Comparison of ENCODE assay signal across 15 cellular contexts in the genomic region with DNA sequence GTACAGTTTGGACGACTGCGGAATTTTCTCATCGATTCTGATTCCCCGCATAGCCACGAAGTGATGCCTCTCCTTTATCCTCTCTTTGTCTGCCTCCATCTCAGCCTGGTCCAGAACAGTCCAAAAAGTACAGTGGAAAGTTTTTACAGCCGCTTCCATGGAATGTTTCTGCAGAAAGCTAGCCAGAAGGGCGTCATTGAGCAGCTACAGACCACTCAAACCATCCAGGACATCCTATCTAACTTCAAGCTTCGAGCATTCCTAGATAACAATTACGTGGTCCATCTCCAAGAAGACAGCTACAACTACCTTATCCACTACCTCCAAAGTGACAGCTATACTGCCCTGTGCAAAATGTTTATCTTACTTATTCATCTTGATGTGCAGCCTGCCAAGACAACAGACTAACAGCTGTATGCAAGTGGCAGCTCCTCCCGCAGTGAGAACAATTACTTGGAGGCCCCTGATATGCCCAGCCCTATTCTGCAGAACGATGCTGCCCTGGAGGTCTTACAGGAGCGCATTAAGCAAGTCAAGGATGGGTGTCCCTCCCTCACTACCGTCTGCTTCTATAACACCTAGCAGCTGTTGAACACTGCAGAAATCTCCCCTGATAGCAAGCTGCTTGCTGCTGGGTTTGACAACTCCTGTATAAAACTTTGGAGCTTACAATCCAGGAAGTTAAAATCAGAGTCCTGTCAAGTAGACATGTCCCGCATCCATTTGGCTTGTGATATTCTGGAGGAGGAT. TPM values are rescaled to one million over a fixed set of nuclear protein-coding genes. Genes with fewer than 3 reads are reported as not detected.
DNase-seq lines count a peak whose midpoint lies in the region; ATAC-seq, FAIRE-seq and TF ChIP-seq lines count a peak whose summit lies in the region.
"Had no signal": no experiment of that assay in that cellular context is flagged by ENCODE, and none has a peak within 500 bp of the region (broad histone marks: within the 10 kb centered on the region; RNA-seq: fewer than 3 reads in every experiment).

No MANE protein-coding gene starts in this region.

- H3K4me1 Mint-ChIP-seq in stimulated activated naive CD8-positive, alpha-beta T cell treated with anti-CD3 and anti-CD28 coated beads, Interleukin-15, Interleukin-2, amounts not matched to agents 100 ng/mL and 50 ng/mL, for 24 hours (ENCODE audit: low read depth) = peaks cover 82% of the 10 kb centered on the region
- peaks cover 45% of the 10 kb centered on the region for H3K4me1 Mint-ChIP-seq in activated naive CD8-positive, alpha-beta T cell treated with anti-CD3 and anti-CD28 coated beads for 36 hours
- H3K4me1 Mint-ChIP-seq in immature natural killer cell = peaks cover 85 to 94% of the 10 kb centered on the region in 2 donors
- H3K4me1 Mint-ChIP-seq: stimulated activated memory B cell treated with anti-CD40 and anti-IgM and Interleukin-4, amounts not matched to agents 10 μg/mL and 1 μg/mL and 100 μg/mL, for 72 hours had no signal

- H3K27me3 Mint-ChIP-seq in stimulated activated naive CD8-positive, alpha-beta T cell treated with anti-CD3 and anti-CD28 coated beads, Interleukin-15, Interleukin-2, amounts not matched to agents 100 ng/mL and 50 ng/mL, for 24 hours = peaks cover 4% of the 10 kb centered on the region
- no peaks in the 10 kb centered on the region for H3K27me3 Mint-ChIP-seq in activated naive CD8-positive, alpha-beta T cell treated with anti-CD3 and anti-CD28 coated beads for 36 hours
- H3K27me3 Mint-ChIP-seq in immature natural killer cell (ENCODE audit: low read depth in 3 of 3) = peaks cover 2 to 11% (median 3%) of the 10 kb centered on the region in 3 donors

- H3K4me3 Mint-ChIP-seq in stimulated activated naive CD8-positive, alpha-beta T cell treated with anti-CD3 and anti-CD28 coated beads, Interleukin-15, Interleukin-2, amounts not matched to agents 100 ng/mL and 50 ng/mL, for 24 hours = peak overlapping the region; percentile 36
- peak overlapping the region; percentile 9 for H3K4me3 Mint-ChIP-seq in activated naive CD8-positive, alpha-beta T cell treated with anti-CD3 and anti-CD28 coated beads for 36 hours
- peak overlapping the region; percentile 15 to 50 (median 33) for H3K4me3 Mint-ChIP-seq in immature natural killer cell

- H3K9me3 Mint-ChIP-seq in stimulated activated naive CD8-positive, alpha-beta T cell treated with anti-CD3 and anti-CD28 coated beads, Interleukin-15, Interleukin-2, amounts not matched to agents 100 ng/mL and 50 ng/mL, for 24 hours = no peaks in the 10 kb centered on the region
- peaks cover 3% of the 10 kb centered on the region for H3K9me3 Mint-ChIP-seq in activated naive CD8-positive, alpha-beta T cell treated with anti-CD3 and anti-CD28 coated beads for 36 hours
- H3K9me3 Mint-ChIP-seq in immature natural killer cell = no peaks in the 10 kb centered on the region

- ATAC-seq in stimulated activated naive CD8-positive, alpha-beta T cell treated with anti-CD3 and anti-CD28 coated beads, Interleukin-15, Interleukin-2, amounts not matched to agents 100 U/mL and 50 U/mL, for 24 hours = no peak
- ATAC-seq in HG03175 (IDR thresholded peaks at IDR 0.05; ENCODE audit: unreplicated experiment) = no peak
- no peak for ATAC-seq in GM18868 (IDR thresholded peaks at IDR 0.05; ENCODE audit: unreplicated experiment)
- ATAC-seq: stimulated activated memory B cell treated with anti-CD40 and anti-IgM and Interleukin-4, amounts not matched to agents 10 μg/mL and 1 μg/mL and 100 μg/mL, for 72 hours had no signal

- H3K36me3 Mint-ChIP-seq in stimulated activated naive CD8-positive, alpha-beta T cell treated with anti-CD3 and anti-CD28 coated beads, Interleukin-15, Interleukin-2, amounts not matched to agents 100 ng/mL and 50 ng/mL, for 24 hours (ENCODE audit: low read depth) = peaks cover 56% of the 10 kb centered on the region
- peaks cover 40% of the 10 kb centered on the region for H3K36me3 Mint-ChIP-seq in activated naive CD8-positive, alpha-beta T cell treated with anti-CD3 and anti-CD28 coated beads for 36 hours
- H3K36me3 Mint-ChIP-seq in immature natural killer cell = peaks cover 13 to 22% (median 14%) of the 10 kb centered on the region in 3 donors

- TF ChIP-seq CTCF in D721Med (IDR thresholded peaks at IDR 0.05; ENCODE audit: insufficient read depth, missing control alignments) = no peak

- DNase-seq in stimulated activated naive CD8-positive, alpha-beta T cell treated with anti-CD3 and anti-CD28 coated beads, Interleukin-15, Interleukin-2, amounts not matched to agents 100 U/mL and 50 U/mL, for 24 hours = no peak
- no peak for DNase-seq in activated naive CD8-positive, alpha-beta T cell treated with anti-CD3 and anti-CD28 coated beads for 36 hours
- no peak for DNase-seq in immature natural killer cell
- no peak for DNase-seq in D721Med (ENCODE audit: insufficient read length, low spot score)
- DNase-seq in NCI-H187 treated with DMSO at 0.1 percent for 48 hours (lab: John Stamatoyannopoulos, UW) = no peak
- DNase-seq: activated CD4-positive, alpha-beta T cell treated with anti-CD3 and anti-CD28 coated beads for 4 hours; effector CD4-positive, alpha-beta T cell; KG1; NCI-H2227 treated with DMSO at 0.1 percent for 48 hours; nucleus accumbens had no signal

- H3K27ac Mint-ChIP-seq in stimulated activated naive CD8-positive, alpha-beta T cell treated with anti-CD3 and anti-CD28 coated beads, Interleukin-15, Interleukin-2, amounts not matched to agents 100 ng/mL and 50 ng/mL, for 24 hours = no peak overlapping the region
- peak overlapping the region; percentile 6 for H3K27ac Mint-ChIP-seq in activated naive CD8-positive, alpha-beta T cell treated with anti-CD3 and anti-CD28 coated beads for 36 hours
- peak overlapping the region; percentile 74 to 93 (median 90) for H3K27ac Mint-ChIP-seq in immature natural killer cell
- H3K27ac Mint-ChIP-seq: stimulated activated memory B cell treated with anti-CD40 and anti-IgM and Interleukin-4, amounts not matched to agents 10 μg/mL and 1 μg/mL and 100 μg/mL, for 72 hours had no signal

- FAIRE-seq in D721Med (lab: Jason Lieb, UNC) = no peak

RNA-seq across cellular contexts. Expression of a gene that starts 38.9 kb away (rescaled TPM):
- total RNA-seq in activated naive CD8-positive, alpha-beta T cell treated with anti-CD3 and anti-CD28 coated beads for 36 hours = 10 to 100 TPM; 32.6 to 35.9 TPM
- polyA plus RNA-seq in immature natural killer cell = 10 to 100 TPM; 14.8 to 28.8 (median 27.4) TPM
- polyA plus RNA-seq: BJ had no signal

RNA-seq across cellular contexts. Expression of a gene that starts 50.0 kb away (rescaled TPM):
- total RNA-seq in activated naive CD8-positive, alpha-beta T cell treated with anti-CD3 and anti-CD28 coated beads for 36 hours = 10 to 100 TPM; 22.0 to 22.1 TPM
- 10 to 100 TPM; 11.8 to 41.8 (median 39.2) TPM for polyA plus RNA-seq in immature natural killer cell
